In the genomic region with DNA sequence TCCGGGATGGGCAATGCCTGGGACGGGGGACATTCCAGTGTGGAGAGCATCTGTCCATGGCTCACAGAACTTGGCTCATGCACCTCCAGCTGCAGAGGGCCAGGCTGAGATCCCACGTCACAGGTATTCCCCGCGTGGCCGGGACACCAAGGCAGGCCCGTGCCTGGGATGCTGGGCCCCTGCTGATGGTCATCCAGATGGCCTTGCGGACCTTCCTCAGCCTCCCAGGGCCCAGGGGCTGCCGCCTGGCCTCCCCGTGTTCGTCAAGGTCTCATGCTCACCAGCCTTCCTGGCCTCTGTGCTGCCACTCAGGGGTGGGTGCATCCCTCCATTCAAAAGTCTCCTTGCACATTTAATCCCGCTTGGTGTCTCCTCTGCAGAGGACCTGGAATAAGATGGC, we compare ENCODE assay signal across 24 cellular contexts.
"Had no signal": no experiment of that assay in that cellular context is flagged by ENCODE, and none has a peak within 500 bp of the region (broad histone marks: within the 10 kb centered on the region; RNA-seq: fewer than 3 reads in every experiment).

No MANE protein-coding gene starts in this region.

- H3K9me3 ChIP-seq: esophagus squamous epithelium, gastroesophageal sphincter had no signal

- ATAC-seq: activated CD8-positive, alpha-beta T cell treated with anti-CD3 and anti-CD28 coated beads for 36 hours; activated T-cell treated with anti-CD3 and anti-CD28 coated beads, Interleukin-2, amount 50 U/mL, for 4 hours; activated T-helper 17 cell treated with anti-CD3 and anti-CD28 coated beads, Interleukin-2, amount 50 U/mL, for 72 hours; gastroesophageal sphincter had no signal

- H3K4me3 ChIP-seq: esophagus squamous epithelium, gastroesophageal sphincter had no signal

- H3K36me3 ChIP-seq: brain microvascular endothelial cell, esophagus squamous epithelium, gastroesophageal sphincter had no signal

- H3K27ac ChIP-seq: brain microvascular endothelial cell, epithelial cell of prostate, esophagus squamous epithelium, gastroesophageal sphincter, VCaP had no signal

- H3K4me1 ChIP-seq: esophagus squamous epithelium, gastroesophageal sphincter had no signal

- DNase-seq: activated CD4-positive, alpha-beta T cell treated with anti-CD3 and anti-CD28 coated beads for 1 hour; activated CD4-positive, alpha-beta T cell treated with anti-CD3 and anti-CD28 coated beads for 4 hours; activated CD4-positive, alpha-beta T cell treated with anti-CD3 and anti-CD28 coated beads, Interleukin-2, amount 50 U/mL, for 1 hour; activated CD4-positive, alpha-beta T cell treated with anti-CD3 and anti-CD28 coated beads, Interleukin-2, amount 50 U/mL, for 48 hours; activated CD8-positive, alpha-beta memory T cell treated with anti-CD3 and anti-CD28 coated beads for 24 hours; activated CD8-positive, alpha-beta T cell treated with anti-CD3 and anti-CD28 coated beads for 36 hours; activated effector memory CD4-positive, alpha-beta T cell treated with Interleukin-2 at 50 U/mL for 16 hours; activated gamma-delta T cell treated with Interleukin-2 at 50 U/mL for 16 hours; activated naive CD4-positive, alpha-beta T cell treated with anti-CD3 and anti-CD28 coated beads, Interleukin-2, amount 50 U/mL, for 16 hours; activated naive CD4-positive, alpha-beta T cell treated with Interleukin-2 at 50 U/mL for 16 hours; activated T-cell treated with anti-CD3 and anti-CD28 coated beads, Interleukin-2, amount 50 U/mL, for 4 hours; amniotic stem cell; anterior cingulate cortex; brain microvascular endothelial cell; caudate nucleus; cortex of kidney; effector CD8-positive, alpha-beta T cell; esophagus squamous epithelium; foreskin melanocyte; T-helper 2 cell had no signal

- H3K27me3 ChIP-seq: brain microvascular endothelial cell had no signal
